In the genomic region with DNA sequence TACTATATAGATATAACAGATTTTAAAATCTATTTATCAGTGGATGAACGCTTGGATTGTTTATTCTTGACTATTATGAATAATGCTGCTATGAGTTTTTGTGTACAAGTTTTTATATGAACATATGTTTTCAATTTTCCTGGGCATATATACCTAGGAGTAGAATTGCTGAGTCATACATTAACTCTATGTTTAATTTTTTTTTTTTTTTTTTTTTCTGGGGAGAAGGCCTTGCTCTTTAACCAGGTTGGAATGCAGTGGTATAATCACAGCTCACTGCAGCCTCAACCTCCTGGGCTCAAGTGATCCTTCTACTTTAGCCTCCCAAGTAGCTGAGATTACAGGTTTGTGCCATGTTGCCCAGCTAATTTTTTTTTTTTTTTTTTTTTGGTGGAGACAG, we compare ENCODE assay signal across 20 cellular contexts. TPM values are rescaled to one million over a fixed set of nuclear protein-coding genes. Genes with fewer than 3 reads are reported as not detected.
DNase-seq lines count a peak whose midpoint lies in the region; ATAC-seq, FAIRE-seq and TF ChIP-seq lines count a peak whose summit lies in the region.
"Had no signal": no experiment of that assay in that cellular context is flagged by ENCODE, and none has a peak within 500 bp of the region (broad histone marks: within the 10 kb centered on the region; RNA-seq: fewer than 3 reads in every experiment).

No MANE protein-coding gene starts in this region.

- H3K27ac ChIP-seq in GM23248 (no peak overlapping the region), SJCRH30 (no peak overlapping the region), fibroblast of lung (ENCODE audit: insufficient read depth, low read length) (peak overlapping the region; percentile 29), stomach (no peak overlapping the region)
- H3K27ac ChIP-seq: gastroesophageal sphincter, tibial artery had no signal

- TF ChIP-seq EP300 in stomach (IDR thresholded peaks at IDR 0.05): no peak

- H3K4me1 ChIP-seq in GM23248 (ENCODE audit: insufficient read depth) (peaks cover 4% of the 10 kb centered on the region; the same call in 1 of the 2 replicates), SJCRH30 (peaks cover 5% of the 10 kb centered on the region; the same call in 1 of the 2 replicates), fibroblast of lung (ENCODE audit: control insufficient read depth, extremely low read depth, insufficient read depth, low read length) (peaks cover 2% of the 10 kb centered on the region), stomach (peaks cover 0 to 8% (median 0%) of the 10 kb centered on the region in 4 donors)

- H3K79me2 ChIP-seq in GM23248 (ENCODE audit: insufficient read depth) (no peaks in the 10 kb centered on the region), fibroblast of lung (ENCODE audit: control insufficient read depth, insufficient read depth, low read length) (no peaks in the 10 kb centered on the region)

- H3K4me2 ChIP-seq in GM23248 (ENCODE audit: unreplicated experiment) (no peak overlapping the region), fibroblast of lung (ENCODE audit: extremely low read depth, insufficient read depth, low read length) (no peak overlapping the region)

- intact Hi-C loops in stomach (cut with DNase I; ENCODE audit: low total_unique reads): no loop called here

- H3F3A ChIP-seq in GM23248 (ENCODE audit: insufficient read depth): no peaks in the 10 kb centered on the region

- no peak for ATAC-seq in HG03342 (IDR thresholded peaks at IDR 0.05; ENCODE audit: unreplicated experiment)
- ATAC-seq: gastroesophageal sphincter had no signal

- H3K36me3 ChIP-seq in GM23248 (ENCODE audit: low read depth): no peaks in the 10 kb centered on the region
- H3K36me3 ChIP-seq in SJCRH30: no peaks in the 10 kb centered on the region
- H3K36me3 ChIP-seq in fibroblast of lung (ENCODE audit: control insufficient read depth, insufficient read depth, low read length): no peaks in the 10 kb centered on the region
- H3K36me3 ChIP-seq in stomach: no peaks in the 10 kb centered on the region
- H3K36me3 ChIP-seq: gastroesophageal sphincter, tibial artery had no signal

- no peaks in the 10 kb centered on the region for H3K27me3 ChIP-seq in GM23248 (replicated peaks; ENCODE audit: insufficient read depth)
- H3K27me3 ChIP-seq in SJCRH30: no peaks in the 10 kb centered on the region
- H3K27me3 ChIP-seq in fibroblast of lung (ENCODE audit: control insufficient read depth, insufficient read depth, low read length): no peaks in the 10 kb centered on the region
- no peaks in the 10 kb centered on the region for H3K27me3 ChIP-seq in stomach
- H3K27me3 ChIP-seq: gastroesophageal sphincter, tibial artery had no signal

- H3K9me2 ChIP-seq in GM23248 (ENCODE audit: insufficient read depth): no peaks in the 10 kb centered on the region

- H3K9me3 ChIP-seq in GM23248 (ENCODE audit: low read depth) (no peaks in the 10 kb centered on the region), SJCRH30 (replicated peaks) (no peaks in the 10 kb centered on the region), fibroblast of lung (ENCODE audit: control insufficient read depth, insufficient read depth, low read depth, low read length) (no peaks in the 10 kb centered on the region), stomach (no peaks in the 10 kb centered on the region)
- H3K9me3 ChIP-seq: gastroesophageal sphincter, tibial artery had no signal

- FAIRE-seq in A204.1 (lab: Jason Lieb, UNC): peak; percentile 57
- FAIRE-seq: H54 had no signal

- H4K20me1 ChIP-seq in GM23248 (ENCODE audit: insufficient read depth): no peaks in the 10 kb centered on the region
- H4K20me1 ChIP-seq in fibroblast of lung (ENCODE audit: control insufficient read depth, extremely low read depth, insufficient read depth, low read length): no peaks in the 10 kb centered on the region

- H3K4me3 ChIP-seq in GM23248 (no peak overlapping the region), SJCRH30 (peak overlapping the region; percentile 36), fibroblast of lung (replicated peaks in 1 of 4; ENCODE audit: control extremely low read depth in 1 of 4, insufficient read depth in 1 of 4, low read depth in 3 of 4, low read length in 4 of 4) (no peak overlapping the region), stomach (no peak overlapping the region)
- H3K4me3 ChIP-seq: gastroesophageal sphincter, tibial artery had no signal

- H3K9ac ChIP-seq in GM23248 (no peak overlapping the region), fibroblast of lung (ENCODE audit: insufficient read depth, low read length) (no peak overlapping the region)

- 4 to 13% methylated on average over 1 of the region's 1 CpG for WGBS in GM23248 (ENCODE audit: low coverage in 1 of 2, low lambda C conversion rate in 2 of 2, missing lambda C conversion rate in 2 of 2), 2 experiments
- WGBS in stomach, 5 donors: 46 to 91% (median 78%) methylated on average over 1 of the region's 1 CpG

- DNase-seq in GM23248: peak; percentile 85
- no peak for DNase-seq in SJCRH30
- DNase-seq in fibroblast of lung (ENCODE audit: low read depth in 2 of 2): peak; percentile 60 to 81
- no peak for DNase-seq in MV-4-11 (lab: John Stamatoyannopoulos, UW)
- no peak for DNase-seq in stomach
- DNase-seq in RPMI8226: no peak
- DNase-seq: activated effector memory CD4-positive, alpha-beta T cell treated with anti-CD3 and anti-CD28 coated beads, Interleukin-2, amount 50 U/mL, for 16 hours; DMS 273 treated with DMSO at 0.1 percent for 48 hours; NCI-H1436; NCI-H446; nephron progenitor cell; stimulated activated CD4-positive, alpha-beta T cell treated with anti-CD3 and anti-CD28 coated beads, Interleukin-2, amount 100 ng/mL, for 24 hours; stimulated activated CD8-positive, alpha-beta memory T cell treated with anti-CD3 and anti-CD28 coated beads, Interleukin-4, amount 100 ng/mL, for 48 hours; SW 1271; tibial artery had no signal

- in situ Hi-C loops in GM23248 (cut with MboI): no loop called here

- H2AFZ ChIP-seq in GM23248: no peak overlapping the region
- no peak overlapping the region for H2AFZ ChIP-seq in fibroblast of lung (ENCODE audit: low read length)

- TF ChIP-seq CTCF in fibroblast of lung (conservative IDR thresholded peaks at IDR 0.05 in 1 of 2, IDR thresholded peaks at IDR 0.05 in 1 of 2; ENCODE audit: low read depth in 1 of 2, low read length in 2 of 2): no peak
- TF ChIP-seq CTCF in stomach (IDR thresholded peaks at IDR 0.05): no peak

- no peak for TF ChIP-seq POLR2A in stomach (IDR thresholded peaks at IDR 0.05)

RNA-seq across cellular contexts. Expression of a gene that starts 9.1 kb away (rescaled TPM):
- total RNA-seq in GM23248 (2014; rRNA removed; shearing (Covaris generic)): not detected in 2 replicates
- polyA plus RNA-seq in GM23248 (2016; fragmentation: Nextera tagmentation; extraction: Ambion mirVana) (not detected in 2 replicates), fibroblast of lung (0.08 TPM in 1 of 2 replicates, not detected in the other), stomach (10 to 100 TPM in 1 of 3 donors, 1 to 10 TPM in 1, under 1 TPM in 1; 0.63 to 21.4 (median 1.7) TPM)
- not detected in 2 replicates for total RNA-seq in SJCRH30 (2014; rRNA removed; shearing (Covaris generic))
- total RNA-seq in fibroblast of lung (0.17 TPM in 1 of 2 replicates, not detected in the other), stomach (1 to 10 TPM in 3 of 5 donors, not detected in 2; 1.5 to 3.3 (median 2.3) TPM)
- not detected in 2 replicates for polyA plus RNA-seq in fibroblast of lung (2012)
- not detected in 2 replicates for polyA minus RNA-seq in fibroblast of lung (ENCODE audit: low replicate concordance)
- total RNA-seq: activated CD8-positive, alpha-beta memory T cell treated with anti-CD3 and anti-CD28 coated beads for 36 hours had no signal

RNA-seq across cellular contexts. Expression of a gene that starts 19.4 kb away (rescaled TPM):
- 32.9 and 35.7 TPM in 2 replicates for total RNA-seq in GM23248 (2014; rRNA removed; shearing (Covaris generic))
- polyA plus RNA-seq in GM23248 (2016; fragmentation: Nextera tagmentation; extraction: Ambion mirVana): 45.3 and 46.8 TPM in 2 replicates
- total RNA-seq in SJCRH30 (2014; rRNA removed; shearing (Covaris generic)): 40.3 and 41.0 TPM in 2 replicates
- 30.6 and 33.9 TPM in 2 replicates for total RNA-seq in fibroblast of lung
- polyA plus RNA-seq in fibroblast of lung: 36.6 and 44.9 TPM in 2 replicates
- 26.0 and 35.1 TPM in 2 replicates for polyA plus RNA-seq in fibroblast of lung (2012)
- polyA minus RNA-seq in fibroblast of lung (ENCODE audit: low replicate concordance): 31.1 and 42.0 TPM in 2 replicates
- 10 to 100 TPM in 3 of 5 donors, 1 to 10 TPM in 1, not detected in 1; 9.4 to 28.4 (median 20.7) TPM for total RNA-seq in stomach
- polyA plus RNA-seq in stomach: 10 to 100 TPM; 26.5 to 56.6 (median 37.7) TPM

RNA-seq across cellular contexts. Expression of a gene that starts 27.2 kb away (rescaled TPM):
- total RNA-seq in GM23248 (2014; rRNA removed; shearing (Covaris generic)): 32.6 and 39.8 TPM in 2 replicates
- polyA plus RNA-seq in GM23248 (2016; fragmentation: Nextera tagmentation; extraction: Ambion mirVana) (37.4 and 38.3 TPM in 2 replicates), fibroblast of lung (17.3 and 29.9 TPM in 2 replicates), stomach (10 to 100 TPM; 28.0 to 30.9 (median 30.5) TPM)
- total RNA-seq in SJCRH30 (2014; rRNA removed; shearing (Covaris generic)): 30.0 and 34.0 TPM in 2 replicates
- total RNA-seq in fibroblast of lung (16.2 and 22.1 TPM in 2 replicates), stomach (10 to 100 TPM in 4 of 5 donors, 1 to 10 TPM in 1; 6.4 to 62.9 (median 19.3) TPM)
- 19.7 and 35.4 TPM in 2 replicates for polyA plus RNA-seq in fibroblast of lung (2012)
- 26.0 and 51.6 TPM in 2 replicates for polyA minus RNA-seq in fibroblast of lung (ENCODE audit: low replicate concordance)

RNA-seq across cellular contexts. Expression of a gene that starts 31.7 kb away (rescaled TPM):
- total RNA-seq in GM23248 (2014; rRNA removed; shearing (Covaris generic)): 0.51 and 5.5 TPM in 2 replicates
- polyA plus RNA-seq in GM23248 (2016; fragmentation: Nextera tagmentation; extraction: Ambion mirVana) (0.24 and 0.27 TPM in 2 replicates), fibroblast of lung (1.9 and 2.6 TPM in 2 replicates), stomach (10 to 100 TPM; 10.3 to 22.0 (median 13.0) TPM)
- 0.05 and 0.12 TPM in 2 replicates for total RNA-seq in SJCRH30 (2014; rRNA removed; shearing (Covaris generic))
- total RNA-seq in fibroblast of lung (0.26 and 0.99 TPM in 2 replicates), stomach (100 to 1,000 TPM in 2 of 5 donors, 10 to 100 TPM in 3; 11.4 to 301 (median 60.1) TPM)
- polyA plus RNA-seq in fibroblast of lung (2012): 2.0 and 3.1 TPM in 2 replicates
- polyA minus RNA-seq in fibroblast of lung (ENCODE audit: low replicate concordance): 7.4 and 11.1 TPM in 2 replicates

RNA-seq across cellular contexts. Expression of a gene that starts 45.9 kb away (rescaled TPM):
- total RNA-seq in GM23248 (2014; rRNA removed; shearing (Covaris generic)): 41.8 and 49.4 TPM in 2 replicates
- 20.5 and 25.3 TPM in 2 replicates for polyA plus RNA-seq in GM23248 (2016; fragmentation: Nextera tagmentation; extraction: Ambion mirVana)
- total RNA-seq in SJCRH30 (2014; rRNA removed; shearing (Covaris generic)): 4.0 and 6.8 TPM in 2 replicates
- total RNA-seq in fibroblast of lung: 17.5 and 21.3 TPM in 2 replicates
- 14.5 and 17.1 TPM in 2 replicates for polyA plus RNA-seq in fibroblast of lung
- polyA plus RNA-seq in fibroblast of lung (2012): 20.7 and 21.2 TPM in 2 replicates
- polyA minus RNA-seq in fibroblast of lung (ENCODE audit: low replicate concordance): 46.9 and 57.3 TPM in 2 replicates
- total RNA-seq in stomach: 100 to 1,000 TPM in 3 of 5 donors, 10 to 100 TPM in 2; 20.1 to 284 (median 111) TPM
- 10 to 100 TPM; 24.2 to 40.6 (median 25.5) TPM for polyA plus RNA-seq in stomach

Comparison
In these comparisons a context has a peak if more than half of its experiments do, and no peak if none do; other contexts are left out.
1. DNase-seq: peak in GM23248 (single experiment) and fibroblast of lung (2 of 2); none in SJCRH30 (0 of 2), MV-4-11 (single experiment), stomach (single experiment) and RPMI8226 (single experiment).